In genomic region chr6:113668712-113669408, GRCh38 we compare ENCODE assay signal across 17 cellular contexts.
DNase-seq lines count a peak whose midpoint lies in the region; ATAC-seq and TF ChIP-seq lines count a peak whose summit lies in the region.
"Had no signal": no experiment of that assay in that cellular context is flagged by ENCODE, and none has a peak within 500 bp of the region (broad histone marks: within the 10 kb centered on the region; RNA-seq: fewer than 3 reads in every experiment).

No MANE protein-coding gene starts in this region.

- H3K9me3 ChIP-seq in upper lobe of right lung (no peaks in the 10 kb centered on the region), psoas muscle (no peaks in the 10 kb centered on the region)
- H3K9me3 ChIP-seq: SJSA1 had no signal

- intact Hi-C loops in upper lobe of right lung (cut with DNase I): no loop called here
- intact Hi-C loops in psoas muscle (cut with DNase I): no loop called here

- H3K27me3 ChIP-seq in upper lobe of right lung (no peaks in the 10 kb centered on the region), psoas muscle (ENCODE audit: insufficient read depth in 3 of 3, low read length in 2 of 3) (no peaks in the 10 kb centered on the region)
- H3K27me3 ChIP-seq: SJSA1 had no signal

- DNase-seq in NCI-H345 (lab: John Stamatoyannopoulos, UW) (peak; percentile 57), NCI-H345 treated with DMSO at 0.1 percent for 48 hours (lab: John Stamatoyannopoulos, UW; ENCODE audit: unreplicated experiment) (no peak), SW480 (ENCODE audit: low spot score) (peak; percentile 35), upper lobe of right lung (no peak), psoas muscle (no peak), NCI-H446 (lab: John Stamatoyannopoulos, UW) (no peak)
- DNase-seq: ACHN; activated CD4-positive, CD25-positive, alpha-beta regulatory T cell treated with anti-CD3 and anti-CD28 coated beads, Interleukin-2, amount 50 U/mL, for 72 hours; caudate nucleus; HFFc6; IMR-90; NCI-H226 had no signal

- no peak for TF ChIP-seq CTCF in upper lobe of right lung (IDR thresholded peaks at IDR 0.05)
- TF ChIP-seq CTCF in psoas muscle (IDR thresholded peaks at IDR 0.05): no peak

- no peak overlapping the region for H3K4me3 ChIP-seq in upper lobe of right lung
- no peak overlapping the region for H3K4me3 ChIP-seq in psoas muscle
- H3K4me3 ChIP-seq: SJSA1 had no signal

- peak overlapping the region; percentile 44 for H3K27ac ChIP-seq in upper lobe of right lung
- no peak overlapping the region for H3K27ac ChIP-seq in psoas muscle
- H3K27ac ChIP-seq: epithelial cell of prostate, SJSA1 had no signal

- no peaks in the 10 kb centered on the region for H3K36me3 ChIP-seq in upper lobe of right lung
- H3K36me3 ChIP-seq in psoas muscle (ENCODE audit: insufficient read depth in 1 of 2, low read depth in 1 of 2): no peaks in the 10 kb centered on the region
- H3K36me3 ChIP-seq: SJSA1 had no signal

- 53 to 62% (median 55%) methylated on average over 1 of the region's 1 CpG for whole genome bisulfite sequencing in psoas muscle, 3 donors

- H3K4me1 ChIP-seq in upper lobe of right lung: peaks cover 21% of the 10 kb centered on the region
- peaks cover 18% of the 10 kb centered on the region for H3K4me1 ChIP-seq in psoas muscle

- ATAC-seq in HG03103 (IDR thresholded peaks at IDR 0.05; ENCODE audit: low read depth, unreplicated experiment): peak; percentile 40
- no peak for ATAC-seq in upper lobe of right lung
- ATAC-seq in HG03521 (IDR thresholded peaks at IDR 0.05; ENCODE audit: unreplicated experiment): no peak
- no peak for ATAC-seq in psoas muscle
- ATAC-seq: activated T-helper 17 cell treated with anti-CD3 and anti-CD28 coated beads, Interleukin-2, amount 50 U/mL, for 72 hours had no signal

Comparison
In these comparisons a context has a peak if more than half of its experiments do, and no peak if none do; other contexts are left out.
1. DNase-seq: peak in NCI-H345 (single experiment) and SW480 (single experiment); none in NCI-H345 treated with DMSO at 0.1 percent for 48 hours (single experiment), upper lobe of right lung (single experiment), psoas muscle (0 of 2) and NCI-H446 (0 of 2).